In the genomic region with DNA sequence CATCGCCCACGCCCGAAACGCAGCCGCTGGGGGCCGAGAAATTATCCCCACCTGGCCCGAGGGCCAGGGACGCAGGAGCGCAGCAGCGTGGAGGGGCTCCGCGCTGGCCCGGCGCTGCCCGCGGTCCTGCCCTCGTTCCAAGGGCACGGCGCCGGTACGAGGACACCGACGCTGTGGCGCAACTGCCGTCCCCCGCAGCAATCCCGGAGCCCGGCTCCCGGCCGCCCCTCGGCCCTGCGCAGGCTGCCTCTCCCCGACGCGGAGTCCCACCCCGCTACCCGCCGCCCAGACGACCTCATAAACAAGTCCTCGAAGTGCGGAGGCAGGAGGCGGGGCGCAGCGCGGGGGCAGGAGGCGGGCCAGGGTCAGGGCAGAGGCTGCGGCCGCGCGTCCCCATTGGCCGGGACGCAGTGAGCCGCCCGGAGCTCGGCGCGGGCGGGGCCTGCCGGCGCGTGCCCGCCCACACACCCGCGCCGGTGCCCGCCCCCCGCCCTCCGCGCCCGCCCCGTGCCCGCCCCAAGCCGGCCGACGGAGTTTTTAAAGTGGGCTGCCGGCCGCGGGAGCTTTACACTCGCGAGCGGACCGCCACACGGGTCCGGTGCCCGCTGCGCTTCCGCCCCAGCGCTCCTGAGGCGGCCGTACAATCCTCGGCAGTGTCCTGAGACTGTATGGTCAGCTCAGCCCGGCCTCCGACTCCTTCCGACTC, we compare ENCODE assay signal across 8 cellular contexts. TPM values are rescaled to one million over a fixed set of nuclear protein-coding genes. Genes with fewer than 3 reads are reported as not detected.
DNase-seq lines count a peak whose midpoint lies in the region; TF ChIP-seq lines count a peak whose summit lies in the region.

A gene (plus strand): TSS at position 568 of the 706 bp plus-strand sequence. CDS start 505 bp downstream, outside the sequence.

- H3K27me3 ChIP-seq in GM06990 (replicated peaks; ENCODE audit: control insufficient read depth, insufficient read depth, low read length) (peaks cover 7% of the 10 kb centered on the region; the same call in 1 of the 2 replicates), iPS-15b (ENCODE audit: control insufficient read depth, insufficient read depth, low read length) (peaks cover 66% of the 10 kb centered on the region)

- DNase-seq in GM06990 (ENCODE audit: extremely low read depth, insufficient read length) (peak; percentile 83), NB4 (ENCODE audit: low read depth) (peak; percentile 90), MCF 10A (ENCODE audit: unreplicated experiment) (peak; percentile 87), skeletal muscle cell (ENCODE audit: low read depth) (peak; percentile 52), KG1 (lab: John Stamatoyannopoulos, UW) (no peak)

- no peaks in the 10 kb centered on the region for H3K4me1 ChIP-seq in HEK293 (ENCODE audit: control insufficient read depth, insufficient read depth, low read length)
- H3K4me1 ChIP-seq in iPS-15b (ENCODE audit: control insufficient read depth, insufficient read depth, low read length), result peaks cover 2% of the 10 kb centered on the region

- H3K27ac ChIP-seq in HEK293 (ENCODE audit: extremely low read depth, low read depth, low read length), result peak within 1 kb of the TSS; percentile 58
- peak within 1 kb of the TSS; percentile 77 for H3K27ac ChIP-seq in VCaP

- intact Hi-C loops in MCF 10A (cut with micrococcal nuclease), result loop anchor here (1.0 to 5.0 kb wide), 3 partner anchors 70 to 286 kb away; no protein-coding TSS in a partner anchor

- H3K36me3 ChIP-seq in GM06990 (ENCODE audit: control insufficient read depth, insufficient read depth, low read length) (no peaks in the 10 kb centered on the region), HEK293 (ENCODE audit: control insufficient read depth in 2 of 2, insufficient read depth in 1 of 2, low read length in 2 of 2) (no peaks in the 10 kb centered on the region), iPS-15b (ENCODE audit: control insufficient read depth, insufficient read depth, low read length) (no peaks in the 10 kb centered on the region)

- TF ChIP-seq CTCF in GM06990 (IDR thresholded peaks at IDR 0.05; ENCODE audit: insufficient read depth, low read length, poor library complexity, severe bottlenecking) (no peak), HEK293 (tag by site-specific recombination; IDR thresholded peaks at IDR 0.05) (peak; percentile 10; the same call in 1 of the 2 replicates), NB4 (IDR thresholded peaks at IDR 0.05; ENCODE audit: low read depth, low read length) (no peak), VCaP (conservative IDR thresholded peaks at IDR 0.05) (no peak), MCF 10A (IDR thresholded peaks at IDR 0.05; ENCODE audit: unreplicated experiment) (no peak)

- peak within 1 kb of the TSS; percentile 86 for H3K4me3 Mint-ChIP-seq in MCF 10A (ENCODE audit: unreplicated experiment)

- no peak for TF ChIP-seq POLR2A in NB4 (IDR thresholded peaks at IDR 0.05; ENCODE audit: extremely low read depth, insufficient read length)

- H3K9me3 ChIP-seq in HEK293 (ENCODE audit: control insufficient read depth, insufficient read depth, low read depth, low read length) (no peaks in the 10 kb centered on the region), iPS-15b (ENCODE audit: control insufficient read depth, insufficient read depth, low read length) (no peaks in the 10 kb centered on the region)

- POLR2A ChIA-PET in HEK293 (lab: Yijun Ruan, JAX), result interaction anchor here (0.6 to 1.1 kb wide), 7 partner anchors 13 to 234 kb away, joined by 3 to 7 read pairs (median 3); no protein-coding TSS in a partner anchor
- POLR2A ChIA-PET in MCF 10A (lab: Yijun Ruan, JAX), result interaction anchor here (0.6 to 24.9 kb wide), 29 partner anchors 14 to 333 kb away, joined by 3 to 553 read pairs (median 4); no protein-coding TSS in a partner anchor

- H3K9me3 Mint-ChIP-seq in MCF 10A (ENCODE audit: unreplicated experiment), result no peaks in the 10 kb centered on the region

- H3K27me3 Mint-ChIP-seq in MCF 10A (ENCODE audit: insufficient read depth, unreplicated experiment), result no peaks in the 10 kb centered on the region

- H3K4me1 Mint-ChIP-seq in MCF 10A (ENCODE audit: insufficient read depth, unreplicated experiment), result peaks cover 8% of the 10 kb centered on the region

- CTCF ChIA-PET in HEK293 (lab: Yijun Ruan, JAX) (interaction anchor here (0.6 to 1.7 kb wide), 5 partner anchors 11 to 1206 kb away, joined by 4 to 5 read pairs (median 5); no protein-coding TSS in a partner anchor), MCF 10A (lab: Yijun Ruan, JAX) (interaction anchor here (0.5 to 2.6 kb wide), 18 partner anchors 16 to 286 kb away, joined by 3 to 11 read pairs (median 3); no protein-coding TSS in a partner anchor)

- no peak within 1 kb of the TSS for H3K9ac ChIP-seq in iPS-15b (ENCODE audit: low read depth, low read length)

- H3K36me3 Mint-ChIP-seq in MCF 10A (ENCODE audit: insufficient read depth, unreplicated experiment), result peaks cover 7% of the 10 kb centered on the region

- H3K27ac Mint-ChIP-seq in MCF 10A (ENCODE audit: low read depth, unreplicated experiment), result peak within 1 kb of the TSS; percentile 75

- BruUV-seq in MCF 10A (replicated peaks; lab: Mats Ljungman, UMichigan), result no TSS peak

- H3K4me3 ChIP-seq in GM06990 (replicated peaks; ENCODE audit: low read depth, low read length), result peak within 1 kb of the TSS; percentile 56
- H3K4me3 ChIP-seq in HEK293 (ENCODE audit: low read depth, low read length), result peak within 1 kb of the TSS; percentile 65
- peak within 1 kb of the TSS; percentile 51 for H3K4me3 ChIP-seq in NB4 (ENCODE audit: low read depth, low read length)
- peak within 1 kb of the TSS; percentile 66 for H3K4me3 ChIP-seq in iPS-15b (ENCODE audit: low read depth, low read length)
- H3K4me3 ChIP-seq in skeletal muscle cell (ENCODE audit: low read depth, low read length), result peak within 1 kb of the TSS; percentile 63

TF ChIP-seq in HEK293, 187 proteins besides CTCF, POLR2A, EP300 and RAD21 (continues in another document):
- peak; percentile 64 for TF ChIP-seq ZBTB8A (tag by site-specific recombination; IDR thresholded peaks at IDR 0.05)
- TF ChIP-seq ZNF169 (tag by site-specific recombination; IDR thresholded peaks at IDR 0.05), result no peak
- TF ChIP-seq, protein P1, sequence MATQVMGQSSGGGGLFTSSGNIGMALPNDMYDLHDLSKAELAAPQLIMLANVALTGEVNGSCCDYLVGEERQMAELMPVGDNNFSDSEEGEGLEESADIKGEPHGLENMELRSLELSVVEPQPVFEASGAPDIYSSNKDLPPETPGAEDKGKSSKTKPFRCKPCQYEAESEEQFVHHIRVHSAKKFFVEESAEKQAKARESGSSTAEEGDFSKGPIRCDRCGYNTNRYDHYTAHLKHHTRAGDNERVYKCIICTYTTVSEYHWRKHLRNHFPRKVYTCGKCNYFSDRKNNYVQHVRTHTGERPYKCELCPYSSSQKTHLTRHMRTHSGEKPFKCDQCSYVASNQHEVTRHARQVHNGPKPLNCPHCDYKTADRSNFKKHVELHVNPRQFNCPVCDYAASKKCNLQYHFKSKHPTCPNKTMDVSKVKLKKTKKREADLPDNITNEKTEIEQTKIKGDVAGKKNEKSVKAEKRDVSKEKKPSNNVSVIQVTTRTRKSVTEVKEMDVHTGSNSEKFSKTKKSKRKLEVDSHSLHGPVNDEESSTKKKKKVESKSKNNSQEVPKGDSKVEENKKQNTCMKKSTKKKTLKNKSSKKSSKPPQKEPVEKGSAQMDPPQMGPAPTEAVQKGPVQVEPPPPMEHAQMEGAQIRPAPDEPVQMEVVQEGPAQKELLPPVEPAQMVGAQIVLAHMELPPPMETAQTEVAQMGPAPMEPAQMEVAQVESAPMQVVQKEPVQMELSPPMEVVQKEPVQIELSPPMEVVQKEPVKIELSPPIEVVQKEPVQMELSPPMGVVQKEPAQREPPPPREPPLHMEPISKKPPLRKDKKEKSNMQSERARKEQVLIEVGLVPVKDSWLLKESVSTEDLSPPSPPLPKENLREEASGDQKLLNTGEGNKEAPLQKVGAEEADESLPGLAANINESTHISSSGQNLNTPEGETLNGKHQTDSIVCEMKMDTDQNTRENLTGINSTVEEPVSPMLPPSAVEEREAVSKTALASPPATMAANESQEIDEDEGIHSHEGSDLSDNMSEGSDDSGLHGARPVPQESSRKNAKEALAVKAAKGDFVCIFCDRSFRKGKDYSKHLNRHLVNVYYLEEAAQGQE (tag by site-specific recombination; IDR thresholded peaks at IDR 0.05), result peak; percentile 80
- TF ChIP-seq EGR2 (tag by site-specific recombination; IDR thresholded peaks at IDR 0.05; ENCODE audit: low read depth), result peak; percentile 49
- peak; percentile 76 for TF ChIP-seq ZFHX2 (tag by site-specific recombination; conservative IDR thresholded peaks at IDR 0.05)
- TF ChIP-seq GLIS2 (tag by site-specific recombination; IDR thresholded peaks at IDR 0.05), result peak; percentile 33; the same call in 1 of the 2 replicates
- 0 out of 2 replicates have a peak, but pooled peaks have one; percentile 6 for TF ChIP-seq KLF10 (tag by site-specific recombination; IDR thresholded peaks at IDR 0.05)
- TF ChIP-seq, protein P2, sequence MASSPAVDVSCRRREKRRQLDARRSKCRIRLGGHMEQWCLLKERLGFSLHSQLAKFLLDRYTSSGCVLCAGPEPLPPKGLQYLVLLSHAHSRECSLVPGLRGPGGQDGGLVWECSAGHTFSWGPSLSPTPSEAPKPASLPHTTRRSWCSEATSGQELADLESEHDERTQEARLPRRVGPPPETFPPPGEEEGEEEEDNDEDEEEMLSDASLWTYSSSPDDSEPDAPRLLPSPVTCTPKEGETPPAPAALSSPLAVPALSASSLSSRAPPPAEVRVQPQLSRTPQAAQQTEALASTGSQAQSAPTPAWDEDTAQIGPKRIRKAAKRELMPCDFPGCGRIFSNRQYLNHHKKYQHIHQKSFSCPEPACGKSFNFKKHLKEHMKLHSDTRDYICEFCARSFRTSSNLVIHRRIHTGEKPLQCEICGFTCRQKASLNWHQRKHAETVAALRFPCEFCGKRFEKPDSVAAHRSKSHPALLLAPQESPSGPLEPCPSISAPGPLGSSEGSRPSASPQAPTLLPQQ (tag by site-specific recombination; IDR thresholded peaks at IDR 0.05), result 0 out of 2 replicates have a peak, but pooled peaks have one; percentile 27
- TF ChIP-seq, protein P3, sequence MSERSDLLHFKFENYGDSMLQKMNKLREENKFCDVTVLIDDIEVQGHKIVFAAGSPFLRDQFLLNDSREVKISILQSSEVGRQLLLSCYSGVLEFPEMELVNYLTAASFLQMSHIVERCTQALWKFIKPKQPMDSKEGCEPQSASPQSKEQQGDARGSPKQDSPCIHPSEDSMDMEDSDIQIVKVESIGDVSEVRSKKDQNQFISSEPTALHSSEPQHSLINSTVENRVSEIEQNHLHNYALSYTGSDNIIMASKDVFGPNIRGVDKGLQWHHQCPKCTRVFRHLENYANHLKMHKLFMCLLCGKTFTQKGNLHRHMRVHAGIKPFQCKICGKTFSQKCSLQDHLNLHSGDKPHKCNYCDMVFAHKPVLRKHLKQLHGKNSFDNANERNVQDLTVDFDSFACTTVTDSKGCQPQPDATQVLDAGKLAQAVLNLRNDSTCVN (tag by site-specific recombination; optimal IDR thresholded peaks at IDR 0.05), result peak; percentile 3
- TF ChIP-seq ZNF114 (tag by site-specific recombination; IDR thresholded peaks at IDR 0.05), result no peak
- TF ChIP-seq SP2 (tag by site-specific recombination; IDR thresholded peaks at IDR 0.05), result peak; percentile 35
- no peak for TF ChIP-seq REPIN1 (tag by site-specific recombination; IDR thresholded peaks at IDR 0.05; ENCODE audit: low read depth)

RNA-seq across cellular contexts. Expression of the gene that starts here (rescaled TPM):
- total RNA-seq in MCF 10A (2022), result 146 and 200 TPM in 2 replicates
